Comparison of ENCODE assay signal across 11 cellular contexts in the genomic region with DNA sequence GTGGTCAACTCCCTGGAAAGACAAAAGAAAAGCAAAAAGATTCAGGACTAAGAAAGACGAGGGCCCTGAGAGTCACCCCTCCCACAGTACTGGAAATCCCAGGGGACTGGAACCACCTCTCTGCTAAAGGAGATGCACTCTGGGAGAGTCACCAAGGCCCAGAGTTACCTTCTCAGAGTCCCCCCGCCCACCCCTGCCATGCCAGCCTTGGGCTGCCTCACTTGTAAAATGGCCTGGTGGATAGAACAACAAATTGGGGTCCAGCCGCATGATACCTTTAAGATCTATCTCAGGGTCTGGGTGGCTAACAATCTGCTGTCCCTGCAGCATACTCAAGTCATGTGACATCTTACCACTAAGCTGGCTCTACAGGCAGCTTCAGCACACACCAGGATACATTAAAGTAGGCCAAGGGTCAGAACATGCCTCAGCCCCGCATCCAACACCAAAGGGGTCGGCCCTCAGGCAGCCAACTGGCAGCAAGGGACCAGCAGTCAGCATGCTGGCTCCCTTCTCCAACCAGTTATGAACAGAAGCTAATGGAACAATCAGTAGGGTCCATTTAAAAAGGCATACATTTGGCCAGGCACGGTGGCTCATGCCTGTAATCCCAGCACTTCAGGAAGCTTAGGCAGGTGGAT. TPM values are rescaled to one million over a fixed set of nuclear protein-coding genes. Genes with fewer than 3 reads are reported as not detected.
A peak's percentile ranks its signal among the peaks of the same experiment; 100 is the strongest.
DNase-seq lines count a peak whose midpoint lies in the region; ATAC-seq and TF ChIP-seq lines count a peak whose summit lies in the region.
"Had no signal": no experiment of that assay in that cellular context is flagged by ENCODE, and none has a peak within 500 bp of the region (broad histone marks: within the 10 kb centered on the region; RNA-seq: fewer than 3 reads in every experiment).

No MANE protein-coding gene starts in this region.

- no peak overlapping the region for H2BK120ac ChIP-seq in mesendoderm (ENCODE audit: low read depth, low read length)

- no peak overlapping the region for H4K8ac ChIP-seq in mesendoderm (ENCODE audit: low read depth, low read length)

- no peak overlapping the region for H3K18ac ChIP-seq in mesendoderm (ENCODE audit: low read length)

- H3K79me1 ChIP-seq in mesendoderm (ENCODE audit: low read length): peaks cover 11% of the 10 kb centered on the region

- WGBS in upper lobe of left lung, 2 donors: 60 to 77% methylated on average over 4 to 6 of the region's 6 CpGs
- no CpG with 5 or more reads among the region's 6 CpGs for WGBS in mesendoderm (ENCODE audit: extremely low coverage, insufficient coverage, low lambda C conversion rate)

- no peak overlapping the region for H4K5ac ChIP-seq in mesendoderm (ENCODE audit: low read length)

- H3K4me1 ChIP-seq in upper lobe of left lung (peaks cover 78 to 95% (median 88%) of the 10 kb centered on the region in 4 donors), mesendoderm (ENCODE audit: control insufficient read depth, low read depth, low read length) (peaks cover 7% of the 10 kb centered on the region)

- ATAC-seq in naive B cell (ENCODE audit: low read depth in 2 of 2) (no peak), upper lobe of left lung (ENCODE audit: low FRiP score in 2 of 2) (no peak), HG02623 (IDR thresholded peaks at IDR 0.05; ENCODE audit: unreplicated experiment) (no peak)

- no peaks in the 10 kb centered on the region for H3K27me3 Mint-ChIP-seq in activated naive CD4-positive, alpha-beta T cell treated with anti-CD3 and anti-CD28 coated beads, Interleukin-2, amount 50 U/mL, for 24 hours
- H3K27me3 Mint-ChIP-seq in naive B cell: no peaks in the 10 kb centered on the region

- no peak overlapping the region for H3K9ac ChIP-seq in mesendoderm (ENCODE audit: low read length)

- TF ChIP-seq EP300 in upper lobe of left lung (IDR thresholded peaks at IDR 0.05): no peak

- H3K4me2 ChIP-seq in mesendoderm (ENCODE audit: low read length): no peak overlapping the region

- peaks cover 0 to 18% (median 7%) of the 10 kb centered on the region in 4 donors for H3K36me3 ChIP-seq in upper lobe of left lung
- H3K36me3 ChIP-seq in mesendoderm (ENCODE audit: control insufficient read depth, insufficient read depth, low read length): no peaks in the 10 kb centered on the region

- H2AK5ac ChIP-seq in mesendoderm (ENCODE audit: low read length): no peak overlapping the region

- peak overlapping the region; percentile 99 for H3K27ac ChIP-seq in caudate nucleus (ENCODE audit: low read depth, low read length)
- H3K27ac ChIP-seq in upper lobe of left lung: peak overlapping the region; percentile 1 to 87 (median 68)
- no peak overlapping the region for H3K27ac ChIP-seq in mesendoderm (ENCODE audit: low read depth, low read length)

- no peaks in the 10 kb centered on the region for H3K9me3 ChIP-seq in upper lobe of left lung

- peaks cover 2% of the 10 kb centered on the region for H3K79me2 ChIP-seq in mesendoderm (ENCODE audit: control insufficient read depth, insufficient read depth, low read length)

- H3K27ac Mint-ChIP-seq in activated naive CD4-positive, alpha-beta T cell treated with anti-CD3 and anti-CD28 coated beads, Interleukin-2, amount 50 U/mL, for 24 hours: peak overlapping the region; percentile 30
- peak overlapping the region; percentile 74 to 94 (median 90) for H3K27ac Mint-ChIP-seq in naive B cell

- H2BK15ac ChIP-seq in mesendoderm (replicated peaks; ENCODE audit: low read depth): no peak overlapping the region

- H2BK5ac ChIP-seq in mesendoderm (ENCODE audit: low read length): no peak overlapping the region

- no peak overlapping the region for H3K56ac ChIP-seq in mesendoderm (ENCODE audit: low read length)

- H3K27me3 ChIP-seq in upper lobe of left lung (no peaks in the 10 kb centered on the region), mesendoderm (ENCODE audit: insufficient read depth, low read length, poor library complexity) (no peaks in the 10 kb centered on the region)

- DNase-seq in activated naive CD4-positive, alpha-beta T cell treated with Interleukin-2 at 50 U/mL for 16 hours: no peak
- no peak for DNase-seq in caudate nucleus (lab: John Stamatoyannopoulos, UW)
- no peak for DNase-seq in naive B cell
- DNase-seq in upper lobe of left lung: no peak
- no peak for DNase-seq in CD1c-positive myeloid dendritic cell (ENCODE audit: extremely low spot score)
- no peak for DNase-seq in mesendoderm
- DNase-seq: effector CD4-positive, alpha-beta T cell; NCI-H187; NK-92 treated with Interleukin-12 subunit alpha and Interleukin-12 subunit beta, amount 100 ng/mL, for 24 hours had no signal

- no peak for TF ChIP-seq CTCF in upper lobe of left lung (IDR thresholded peaks at IDR 0.05)

- H3K4ac ChIP-seq in mesendoderm (ENCODE audit: low read depth, low read length): no peak overlapping the region

- H3K4me3 Mint-ChIP-seq in activated naive CD4-positive, alpha-beta T cell treated with anti-CD3 and anti-CD28 coated beads, Interleukin-2, amount 50 U/mL, for 24 hours: no peak overlapping the region
- H3K4me3 Mint-ChIP-seq in naive B cell: peak overlapping the region in 3 of 8 donors; percentile 39 to 59 (median 53)

- H3K4me3 ChIP-seq in upper lobe of left lung: no peak overlapping the region
- no peak overlapping the region for H3K4me3 ChIP-seq in mesendoderm (ENCODE audit: low read length)

- no peak for TF ChIP-seq POLR2A in upper lobe of left lung (IDR thresholded peaks at IDR 0.05)

- H3K23ac ChIP-seq in mesendoderm (ENCODE audit: low read length): no peak overlapping the region

- peaks cover 95% of the 10 kb centered on the region for H3K4me1 Mint-ChIP-seq in activated naive CD4-positive, alpha-beta T cell treated with anti-CD3 and anti-CD28 coated beads, Interleukin-2, amount 50 U/mL, for 24 hours
- H3K4me1 Mint-ChIP-seq in naive B cell: peaks cover 81 to 98% (median 86%) of the 10 kb centered on the region in 3 donors

- peaks cover 2% of the 10 kb centered on the region for H3K36me3 Mint-ChIP-seq in activated naive CD4-positive, alpha-beta T cell treated with anti-CD3 and anti-CD28 coated beads, Interleukin-2, amount 50 U/mL, for 24 hours
- H3K36me3 Mint-ChIP-seq in naive B cell: peaks cover 3 to 37% of the 10 kb centered on the region in 2 donors

- H3K9me3 Mint-ChIP-seq in activated naive CD4-positive, alpha-beta T cell treated with anti-CD3 and anti-CD28 coated beads, Interleukin-2, amount 50 U/mL, for 24 hours: no peaks in the 10 kb centered on the region
- H3K9me3 Mint-ChIP-seq in naive B cell: no peaks in the 10 kb centered on the region

RNA-seq across cellular contexts. Expression of gene FAM53B, which starts 37.2 kb away (rescaled TPM):
- 100 to 1,000 TPM in 1 of 6 donors, 10 to 100 TPM in 5; 19.6 to 141 (median 31.5) TPM for polyA plus RNA-seq in naive B cell (ENCODE audit: low read depth in 6 of 6)
- total RNA-seq in upper lobe of left lung: 10 to 100 TPM; 35.8 to 62.5 (median 47.8) TPM
- polyA plus RNA-seq in mesendoderm (2013, experiment 1 of 2): 9.4 TPM
- 9.3 TPM for polyA plus RNA-seq in mesendoderm (2013, experiment 2 of 2)
